ENCODE assay signal across 8 cellular contexts in the genomic region with DNA sequence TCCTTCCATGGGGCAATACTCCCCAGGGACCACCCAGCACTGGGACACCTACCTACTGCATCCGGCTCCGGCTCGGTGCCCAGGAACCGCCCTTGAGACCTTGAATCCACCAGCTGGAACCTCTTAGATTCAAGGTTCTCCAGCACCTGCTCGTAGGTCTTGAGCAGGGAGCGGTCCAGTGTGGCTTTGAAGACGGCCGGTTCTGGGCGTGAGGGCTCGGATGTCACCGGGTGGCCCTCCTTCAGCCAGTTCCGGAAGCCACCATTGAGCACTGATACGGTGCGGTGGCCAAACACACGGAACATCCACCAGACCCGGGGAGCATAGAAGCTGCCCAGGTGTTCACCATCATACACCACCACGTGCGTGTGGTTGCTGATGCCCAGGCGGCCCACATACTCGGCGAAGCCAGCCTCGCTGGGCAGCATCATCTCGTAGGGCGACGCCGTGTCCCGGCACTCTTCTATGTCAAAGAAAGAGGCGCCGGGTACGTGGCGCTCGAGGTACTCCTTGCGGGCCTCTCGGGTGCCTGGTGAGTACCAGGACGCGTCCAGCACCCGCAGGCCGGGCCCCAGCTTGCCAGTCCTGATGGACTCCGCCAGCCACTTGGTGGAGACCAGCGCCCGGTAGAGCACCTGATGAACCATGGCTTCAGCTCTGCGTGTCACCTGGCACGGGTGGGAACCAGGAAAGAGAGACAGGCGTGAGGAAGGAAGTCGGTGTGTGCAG. TPM values are rescaled to one million over a fixed set of nuclear protein-coding genes. Genes with fewer than 3 reads are reported as not detected.
A peak's percentile ranks its signal among the peaks of the same experiment; 100 is the strongest.
DNase-seq lines count a peak whose midpoint lies in the region; ATAC-seq and TF ChIP-seq lines count a peak whose summit lies in the region.

No MANE protein-coding gene starts in this region.

- no peak for DNase-seq in CD4-positive, CD25-positive, alpha-beta regulatory T cell
- DNase-seq in SJCRH30 (no peak), fibroblast of lung (ENCODE audit: low read depth in 2 of 2) (no peak), SW480 (ENCODE audit: low spot score) (no peak), kidney glomerular epithelial cell (lab: John Stamatoyannopoulos, UW) (no peak), NCI-H2081 (lab: John Stamatoyannopoulos, UW) (no peak)

- H3K27ac Mint-ChIP-seq in CD4-positive, CD25-positive, alpha-beta regulatory T cell = peak overlapping the region in 1 of 3 donors; percentile 42

- no peak for ATAC-seq in CD4-positive, CD25-positive, alpha-beta regulatory T cell (ENCODE audit: low read depth in 2 of 2)
- ATAC-seq in HG02973 (IDR thresholded peaks at IDR 0.05; ENCODE audit: unreplicated experiment) = no peak

- H3K9me3 Mint-ChIP-seq in CD4-positive, CD25-positive, alpha-beta regulatory T cell = no peaks in the 10 kb centered on the region

- peaks cover 0 to 22% (median 14%) of the 10 kb centered on the region in 4 donors for H3K4me1 Mint-ChIP-seq in CD4-positive, CD25-positive, alpha-beta regulatory T cell

- TF ChIP-seq CTCF in fibroblast of lung (conservative IDR thresholded peaks at IDR 0.05 in 1 of 2, IDR thresholded peaks at IDR 0.05 in 1 of 2; ENCODE audit: low read depth in 1 of 2, low read length in 2 of 2) = no peak
- no peak for TF ChIP-seq CTCF in neutrophil (IDR thresholded peaks at IDR 0.05)

- no peaks in the 10 kb centered on the region for H3K9me3 ChIP-seq in CD4-positive, CD25-positive, alpha-beta regulatory T cell (ENCODE audit: control insufficient read depth in 2 of 2, low read length in 2 of 2)
- H3K9me3 ChIP-seq in SJCRH30 (replicated peaks) (no peaks in the 10 kb centered on the region), fibroblast of lung (ENCODE audit: control insufficient read depth, insufficient read depth, low read depth, low read length) (no peaks in the 10 kb centered on the region), neutrophil (no peaks in the 10 kb centered on the region)

- no peaks in the 10 kb centered on the region for H3K27me3 Mint-ChIP-seq in CD4-positive, CD25-positive, alpha-beta regulatory T cell

- no peaks in the 10 kb centered on the region for H3K27me3 ChIP-seq in CD4-positive, CD25-positive, alpha-beta regulatory T cell (ENCODE audit: control insufficient read depth, insufficient read depth, low read length)
- H3K27me3 ChIP-seq in SJCRH30 (no peaks in the 10 kb centered on the region), fibroblast of lung (ENCODE audit: control insufficient read depth, insufficient read depth, low read length) (no peaks in the 10 kb centered on the region), neutrophil (no peaks in the 10 kb centered on the region)

- peak overlapping the region; percentile 85 for H3K9ac ChIP-seq in fibroblast of lung (ENCODE audit: insufficient read depth, low read length)

- peak overlapping the region; percentile 61 for H2AFZ ChIP-seq in fibroblast of lung (ENCODE audit: low read length)

- H3K36me3 ChIP-seq in CD4-positive, CD25-positive, alpha-beta regulatory T cell (ENCODE audit: control insufficient read depth, insufficient read depth, low read length) = no peaks in the 10 kb centered on the region
- H3K36me3 ChIP-seq in SJCRH30 (no peaks in the 10 kb centered on the region), fibroblast of lung (ENCODE audit: control insufficient read depth, insufficient read depth, low read length) (no peaks in the 10 kb centered on the region), neutrophil (peaks cover 12% of the 10 kb centered on the region)

- no peak overlapping the region for H3K27ac ChIP-seq in CD4-positive, CD25-positive, alpha-beta regulatory T cell (ENCODE audit: insufficient read depth, low read length, poor library complexity, severe bottlenecking)
- H3K27ac ChIP-seq in SJCRH30 (no peak overlapping the region), fibroblast of lung (ENCODE audit: insufficient read depth, low read length) (no peak overlapping the region), neutrophil (peak overlapping the region; percentile 91)

- peaks cover 21% of the 10 kb centered on the region for H3K4me1 ChIP-seq in CD4-positive, CD25-positive, alpha-beta regulatory T cell (ENCODE audit: control insufficient read depth, insufficient read depth, low read length, poor library complexity, severe bottlenecking)
- H3K4me1 ChIP-seq in SJCRH30 (no peaks in the 10 kb centered on the region; the same call in 1 of the 2 replicates), fibroblast of lung (ENCODE audit: control insufficient read depth, extremely low read depth, insufficient read depth, low read length) (peaks cover 4% of the 10 kb centered on the region), neutrophil (ENCODE audit: control insufficient read depth in 1 of 2, insufficient read depth in 1 of 2, low read depth in 1 of 2, low read length in 1 of 2) (peaks cover 40 to 41% of the 10 kb centered on the region in 2 experiments)

- H3K36me3 Mint-ChIP-seq in CD4-positive, CD25-positive, alpha-beta regulatory T cell = no peaks in the 10 kb centered on the region

- peak overlapping the region; percentile 92 for H3K4me2 ChIP-seq in fibroblast of lung (ENCODE audit: extremely low read depth, insufficient read depth, low read length)

- H3K4me3 ChIP-seq in CD4-positive, CD25-positive, alpha-beta regulatory T cell (ENCODE audit: low read depth, low read length) = no peak overlapping the region
- H3K4me3 ChIP-seq in SJCRH30 = peak overlapping the region; percentile 99
- H3K4me3 ChIP-seq in fibroblast of lung (replicated peaks in 1 of 4; ENCODE audit: control extremely low read depth in 1 of 4, insufficient read depth in 1 of 4, low read depth in 3 of 4, low read length in 4 of 4) = peak overlapping the region; percentile 53 to 83 (median 77)
- H3K4me3 ChIP-seq in neutrophil (ENCODE audit: low read depth in 1 of 2, low read length in 1 of 2) = peak overlapping the region; percentile 85 to 89

- peak overlapping the region; percentile 66 to 94 (median 75) for H3K4me3 Mint-ChIP-seq in CD4-positive, CD25-positive, alpha-beta regulatory T cell

- H4K20me1 ChIP-seq in fibroblast of lung (ENCODE audit: control insufficient read depth, extremely low read depth, insufficient read depth, low read length) = no peaks in the 10 kb centered on the region

- peaks cover 5% of the 10 kb centered on the region for H3K79me2 ChIP-seq in fibroblast of lung (ENCODE audit: control insufficient read depth, insufficient read depth, low read length)

RNA-seq across cellular contexts. Expression of a gene that starts 1.0 kb away (rescaled TPM):
- not detected for total RNA-seq in CD4-positive, CD25-positive, alpha-beta regulatory T cell
- polyA plus RNA-seq in CD4-positive, CD25-positive, alpha-beta regulatory T cell = 1 to 10 TPM; 1.4 to 3.3 (median 1.8) TPM
- total RNA-seq in SJCRH30 (2014; rRNA removed; shearing (Covaris generic)) = 5.4 and 5.7 TPM in 2 replicates
- total RNA-seq in fibroblast of lung = 21.6 and 25.4 TPM in 2 replicates
- 11.7 and 12.7 TPM in 2 replicates for polyA plus RNA-seq in fibroblast of lung
- 24.5 and 25.9 TPM in 2 replicates for polyA plus RNA-seq in fibroblast of lung (2012)
- 15.2 and 17.2 TPM in 2 replicates for polyA minus RNA-seq in fibroblast of lung (ENCODE audit: low replicate concordance)

RNA-seq across cellular contexts. Expression of a gene that starts 1.3 kb away (rescaled TPM):
- 10.3 TPM for total RNA-seq in CD4-positive, CD25-positive, alpha-beta regulatory T cell
- 10 to 100 TPM; 11.4 to 32.6 (median 25.1) TPM for polyA plus RNA-seq in CD4-positive, CD25-positive, alpha-beta regulatory T cell
- total RNA-seq in SJCRH30 (2014; rRNA removed; shearing (Covaris generic)) = 58.7 and 59.8 TPM in 2 replicates
- total RNA-seq in fibroblast of lung = 51.5 and 76.8 TPM in 2 replicates
- 13.5 and 14.8 TPM in 2 replicates for polyA plus RNA-seq in fibroblast of lung
- 30.6 and 37.6 TPM in 2 replicates for polyA plus RNA-seq in fibroblast of lung (2012)
- polyA minus RNA-seq in fibroblast of lung (ENCODE audit: low replicate concordance) = 11.8 and 20.9 TPM in 2 replicates

RNA-seq across cellular contexts. Expression of a gene that starts 33.3 kb away (rescaled TPM):
- total RNA-seq in CD4-positive, CD25-positive, alpha-beta regulatory T cell = 33.5 TPM
- 10 to 100 TPM; 10.9 to 15.4 (median 12.7) TPM for polyA plus RNA-seq in CD4-positive, CD25-positive, alpha-beta regulatory T cell
- 12.5 and 14.1 TPM in 2 replicates for total RNA-seq in SJCRH30 (2014; rRNA removed; shearing (Covaris generic))
- total RNA-seq in fibroblast of lung = 19.3 and 19.5 TPM in 2 replicates
- polyA plus RNA-seq in fibroblast of lung = 10.6 and 19.2 TPM in 2 replicates
- polyA plus RNA-seq in fibroblast of lung (2012) = 21.7 and 36.7 TPM in 2 replicates
- 34.2 and 80.6 TPM in 2 replicates for polyA minus RNA-seq in fibroblast of lung (ENCODE audit: low replicate concordance)
